Comparison of ENCODE assay signal across 8 cellular contexts in genomic region chr19:41192574-41193419, GRCh38. TPM values are rescaled to one million over a fixed set of nuclear protein-coding genes. Genes with fewer than 3 reads are reported as not detected.
DNase-seq lines count a peak whose midpoint lies in the region; ATAC-seq, FAIRE-seq and TF ChIP-seq lines count a peak whose summit lies in the region.

CYP2S1 (plus strand) TSS chr19:41193219; CDS start chr19:41193265, 46 bp downstream.

- H4K20me1 ChIP-seq in endothelial cell of umbilical vein (replicated peaks; ENCODE audit: control insufficient read depth, extremely low read depth, insufficient read depth, low read length), result no peaks in the 10 kb centered on the region

- H3K9me3 ChIP-seq in endothelial cell of umbilical vein (replicated peaks; ENCODE audit: control insufficient read depth, insufficient read depth, low read length), result no peaks in the 10 kb centered on the region

- H3K4me3 ChIP-seq in endothelial cell of umbilical vein (replicated peaks in 1 of 3; ENCODE audit: insufficient read depth in 1 of 3, low read depth in 1 of 3, low read length in 3 of 3), result peak within 1 kb of the TSS in 2 of 3 experiments; percentile 10 to 37

- H3K27ac ChIP-seq in endothelial cell of umbilical vein (ENCODE audit: insufficient read depth, low read depth, low read length), result no peak within 1 kb of the TSS

- no peaks in the 10 kb centered on the region for H3K36me3 ChIP-seq in endothelial cell of umbilical vein (ENCODE audit: control insufficient read depth in 2 of 2, extremely low read depth in 1 of 2, insufficient read depth in 2 of 2, low read length in 2 of 2)

- H3K9me3 Mint-ChIP-seq in nephron progenitor cell (no peaks in the 10 kb centered on the region), immature natural killer cell (no peaks in the 10 kb centered on the region)

- BruUV-seq in endothelial cell of umbilical vein (replicated peaks; lab: Mats Ljungman, UMichigan), result no TSS peak

- peaks cover 7 to 8% of the 10 kb centered on the region in 2 experiments for H3K27me3 ChIP-seq in endothelial cell of umbilical vein (ENCODE audit: control insufficient read depth in 2 of 2, insufficient read depth in 2 of 2, low read length in 2 of 2)

- dilution Hi-C loops in endothelial cell of umbilical vein (cut with MboI; ENCODE audit: extremely low pct_ligation_motif_present, low sequenced_read_pairs), result no loop called here

- H3K79me2 ChIP-seq in endothelial cell of umbilical vein (ENCODE audit: control insufficient read depth, insufficient read depth, low read length), result no peaks in the 10 kb centered on the region

- H3K4me1 Mint-ChIP-seq in nephron progenitor cell (peaks cover 34% of the 10 kb centered on the region), immature natural killer cell (peaks cover 0 to 2% of the 10 kb centered on the region in 2 donors)

- no peak within 1 kb of the TSS for H3K9ac ChIP-seq in endothelial cell of umbilical vein (replicated peaks; ENCODE audit: extremely low read depth, insufficient read depth, low read length)

- H3K4me3 Mint-ChIP-seq in nephron progenitor cell, result peak within 1 kb of the TSS; percentile 79
- H3K4me3 Mint-ChIP-seq in immature natural killer cell, result peak within 1 kb of the TSS in 1 of 5 donors; percentile 40

- DNase-seq in EH (ENCODE audit: low read depth), result peak; percentile 21
- DNase-seq in RPMI7951 (ENCODE audit: low read depth), result peak; percentile 70
- DNase-seq in endothelial cell of umbilical vein (ENCODE audit: low read depth, low spot score), result no peak
- peak; percentile 65 for DNase-seq in nephron progenitor cell
- DNase-seq in immature natural killer cell, result no peak

- TF ChIP-seq CTCF in endothelial cell of umbilical vein (IDR thresholded peaks at IDR 0.05; ENCODE audit: extremely low read depth in 1 of 2, insufficient read depth in 1 of 2, low read depth in 1 of 2, low read length in 2 of 2) (no peak), nephron progenitor cell (IDR thresholded peaks at IDR 0.05) (no peak)

- CTCF ChIA-PET in endothelial cell of umbilical vein (lab: Charles Lee), result interaction anchor here (0.8 to 2.7 kb wide), 4 partner anchors 11 to 69 kb away, joined by 3 to 11 read pairs (median 5); no protein-coding TSS in a partner anchor

- H3K36me3 Mint-ChIP-seq in nephron progenitor cell (ENCODE audit: low read depth) (no peaks in the 10 kb centered on the region), immature natural killer cell (no peaks in the 10 kb centered on the region)

- POLR2A ChIA-PET in endothelial cell of umbilical vein (lab: Charles Lee), result no interaction called here

- H3K4me2 ChIP-seq in endothelial cell of umbilical vein (ENCODE audit: insufficient read depth, low read length), result peak within 1 kb of the TSS; percentile 40

- TF ChIP-seq POLR2A in endothelial cell of umbilical vein (IDR thresholded peaks at IDR 0.05; ENCODE audit: low read depth, low read length), result no peak

- peaks cover 68% of the 10 kb centered on the region for H3K27me3 Mint-ChIP-seq in nephron progenitor cell (ENCODE audit: low read depth, poor library complexity)
- H3K27me3 Mint-ChIP-seq in immature natural killer cell (ENCODE audit: low read depth in 3 of 3), result peaks cover 9 to 20% (median 12%) of the 10 kb centered on the region in 3 donors

- H3K27ac Mint-ChIP-seq in nephron progenitor cell, result no peak within 1 kb of the TSS
- H3K27ac Mint-ChIP-seq in immature natural killer cell, result peak within 1 kb of the TSS in 1 of 6 donors; percentile 76

- intact Hi-C loops in endothelial cell of umbilical vein (cut with micrococcal nuclease), result no loop called here

- no peak for ATAC-seq in HG03354 (IDR thresholded peaks at IDR 0.05; ENCODE audit: poor library complexity, severe bottlenecking, unreplicated experiment)
- no peak for ATAC-seq in HG03442 (IDR thresholded peaks at IDR 0.05; ENCODE audit: unreplicated experiment)
- no peak for ATAC-seq in HG02610 (IDR thresholded peaks at IDR 0.05; ENCODE audit: unreplicated experiment)

- H3K4me1 ChIP-seq in endothelial cell of umbilical vein (ENCODE audit: control insufficient read depth, extremely low read depth, insufficient read depth, low read length), result peaks cover 20% of the 10 kb centered on the region

- no peak for FAIRE-seq in endothelial cell of umbilical vein (lab: Jason Lieb, UNC)

- peak within 1 kb of the TSS; percentile 56 for H2AFZ ChIP-seq in endothelial cell of umbilical vein (ENCODE audit: low read depth, low read length)

- H3K9me1 ChIP-seq in endothelial cell of umbilical vein (replicated peaks; ENCODE audit: control insufficient read depth, extremely low read depth, insufficient read depth, low read length), result no peaks in the 10 kb centered on the region

TF ChIP-seq in endothelial cell of umbilical vein, 7 proteins besides CTCF, POLR2A, EP300 and RAD21:
- TF ChIP-seq MYC (IDR thresholded peaks at IDR 0.05; ENCODE audit: low read depth, low read length) (no peak), JUN (IDR thresholded peaks at IDR 0.05; ENCODE audit: borderline replicate concordance, insufficient read depth, insufficient read length, low read depth) (no peak), MAX (IDR thresholded peaks at IDR 0.05; ENCODE audit: insufficient read depth, insufficient read length) (no peak), EZH2 (IDR thresholded peaks at IDR 0.05; ENCODE audit: borderline replicate concordance, low read depth, low read length, severe bottlenecking) (peak; percentile 24), GATA2 (IDR thresholded peaks at IDR 0.05; ENCODE audit: insufficient read depth, insufficient read length, low read depth, low read length) (no peak), POLR2AphosphoS5 (IDR thresholded peaks at IDR 0.05; ENCODE audit: insufficient read depth, low read depth, low read length) (no peak), FOS (IDR thresholded peaks at IDR 0.05; ENCODE audit: borderline replicate concordance, insufficient read depth, low read length) (no peak)

RNA-seq across cellular contexts. Expression of gene CYP2S1, which starts in this region (rescaled TPM):
- 4.4 and 10.3 TPM in 2 replicates for total RNA-seq in RPMI7951 (2014; rRNA removed; shearing (Covaris generic))
- total RNA-seq in endothelial cell of umbilical vein, result 1.6 and 4.5 TPM in 2 replicates
- polyA plus RNA-seq in endothelial cell of umbilical vein (0.98 and 1.0 TPM in 2 replicates), immature natural killer cell (1 to 10 TPM in 1 of 3 donors, under 1 TPM in 1, not detected in 1; 0.17 to 1.4 TPM)
- polyA plus RNA-seq in endothelial cell of umbilical vein (2011; cell fraction: cytosol; rRNA removed), result 0.97 and 1.1 TPM in 2 replicates
- polyA plus RNA-seq in endothelial cell of umbilical vein (2011; cell fraction: nucleus; rRNA removed), result 0.76 and 1.2 TPM in 2 replicates
- polyA plus RNA-seq in endothelial cell of umbilical vein (2012), result 1.1 and 3.4 TPM in 2 replicates
- 0.22 and 0.70 TPM in 2 replicates for polyA minus RNA-seq in endothelial cell of umbilical vein
- polyA minus RNA-seq in endothelial cell of umbilical vein (2011; cell fraction: cytosol; rRNA and poly(A)+ RNA removed), result 2.9 TPM
- 0.63 TPM in 2 replicates for polyA minus RNA-seq in endothelial cell of umbilical vein (2011; cell fraction: nucleus; rRNA and poly(A)+ RNA removed)

Comparison
In these comparisons a context has a peak if more than half of its experiments do, and no peak if none do; other contexts are left out.
1. DNase-seq: peak in EH (single experiment), RPMI7951 (single experiment) and nephron progenitor cell (single experiment); none in endothelial cell of umbilical vein (single experiment) and immature natural killer cell (0 of 3).